In genomic region chr2:96960271-96960955, GRCh38 we compare ENCODE assay signal across 8 cellular contexts. TPM values are rescaled to one million over a fixed set of nuclear protein-coding genes. Genes with fewer than 3 reads are reported as not detected.
DNase-seq lines count a peak whose midpoint lies in the region; ATAC-seq and TF ChIP-seq lines count a peak whose summit lies in the region.

No MANE protein-coding gene starts in this region.

- peak; percentile 80 for DNase-seq in HK-2 (ENCODE audit: unreplicated experiment)
- DNase-seq in NCI-H82 (lab: John Stamatoyannopoulos, UW), result peak; percentile 92
- peak; percentile 89 to 90 for DNase-seq in activated CD4-positive, alpha-beta T cell treated with anti-CD3 and anti-CD28 coated beads, Interleukin-2, amount 50 U/mL, for 48 hours
- DNase-seq in dedifferentiated amniotic fluid mesenchymal stem cell (ENCODE audit: extremely low spot score), result peak; percentile 77
- peak; percentile 91 for DNase-seq in lower lobe of right lung
- peak; percentile 65 for DNase-seq in stimulated activated CD8-positive, alpha-beta memory T cell treated with anti-CD3 and anti-CD28 coated beads, Interleukin-12 subunit alpha, Interleukin-12 subunit beta, amount 100 ng/mL, for 24 hours (ENCODE audit: extremely low read depth)

- no peak overlapping the region for H3K4me3 ChIP-seq in lower lobe of right lung

- TF ChIP-seq CTCF in lower lobe of right lung (IDR thresholded peaks at IDR 0.05), result peak; percentile 93

- no peaks in the 10 kb centered on the region for H3K36me3 ChIP-seq in lower lobe of right lung

- H3K9me3 ChIP-seq in lower lobe of right lung, result no peaks in the 10 kb centered on the region

- no peaks in the 10 kb centered on the region for H3K27me3 ChIP-seq in lower lobe of right lung (ENCODE audit: low read depth)

- intact Hi-C loops in lower lobe of right lung (cut with DNase I), result no loop called here

- ATAC-seq in GM18502 (IDR thresholded peaks at IDR 0.05; ENCODE audit: poor library complexity, unreplicated experiment), result peak; percentile 79
- ATAC-seq in lower lobe of right lung, result peak; percentile 95 to 97
- ATAC-seq in GM18873 (IDR thresholded peaks at IDR 0.05; ENCODE audit: low FRiP score, unreplicated experiment), result no peak

- no peak overlapping the region for H3K27ac ChIP-seq in lower lobe of right lung

- no peaks in the 10 kb centered on the region for H3K4me1 ChIP-seq in lower lobe of right lung

RNA-seq across cellular contexts. Expression of gene FAM178B, which starts 26.0 kb away (rescaled TPM):
- total RNA-seq in lower lobe of right lung, result 0.38 TPM
